In genomic region chr9:108086624-108087023, GRCh38 we compare ENCODE assay signal across 1 cellular context.
TF ChIP-seq lines count a peak whose summit lies in the region.

No MANE protein-coding gene starts in this region.

TF ChIP-seq in GM23338, 12 proteins besides CTCF, POLR2A, EP300 and RAD21 (continued from another document):
- TF ChIP-seq ZNF462 (CRISPR knock-in tag; IDR thresholded peaks at IDR 0.05) = peak; percentile 38; the same call in 1 of the 2 replicates
